15 cellular contexts compared by ENCODE assay signal in genomic region chr18:60446821-60447220, GRCh38.
DNase-seq lines count a peak whose midpoint lies in the region; TF ChIP-seq lines count a peak whose summit lies in the region.
"Had no signal": no experiment of that assay in that cellular context is flagged by ENCODE, and none has a peak within 500 bp of the region (broad histone marks: within the 10 kb centered on the region; RNA-seq: fewer than 3 reads in every experiment).

No MANE protein-coding gene starts in this region.

- no peaks in the 10 kb centered on the region for H3K4me1 ChIP-seq in endodermal cell (ENCODE audit: control insufficient read depth, insufficient read depth, low read length)

- 89 to 96% methylated on average over 3 to 5 of the region's 5 CpGs for WGBS in endodermal cell (ENCODE audit: insufficient coverage in 1 of 2, insufficient read length in 1 of 2), 2 experiments

- no peak for TF ChIP-seq CTCF in endodermal cell (conservative IDR thresholded peaks at IDR 0.05)

- no peaks in the 10 kb centered on the region for H3K27me3 ChIP-seq in endodermal cell (ENCODE audit: control insufficient read depth, insufficient read depth, low read length, poor library complexity, severe bottlenecking)
- H3K27me3 ChIP-seq: cardiac muscle cell had no signal

- no peak overlapping the region for H3K4me3 ChIP-seq in endodermal cell (ENCODE audit: low read length)
- no peak overlapping the region for H3K4me3 ChIP-seq in skeletal muscle cell (ENCODE audit: low read depth, low read length)
- H3K4me3 ChIP-seq: cardiac muscle cell, SK-N-MC had no signal

- no peak overlapping the region for H3K9ac ChIP-seq in endodermal cell (ENCODE audit: extremely low read depth, low read length, poor library complexity, severe bottlenecking)

- H3K27me3 Mint-ChIP-seq in endodermal cell (ENCODE audit: insufficient read depth), result no peaks in the 10 kb centered on the region
- H3K27me3 Mint-ChIP-seq: activated CD4-positive, alpha-beta T cell treated with anti-CD3 and anti-CD28 coated beads, Interleukin-2, amount 10 ng/mL, durations not matched to agents 7 days and 5 days; effector memory CD8-positive, alpha-beta T cell had no signal

- DNase-seq in LHCN-M2 (ENCODE audit: low read depth), result peak; percentile 87
- peak; percentile 76 for DNase-seq in NCI-H510A treated with DMSO at 0.1 percent for 48 hours (lab: John Stamatoyannopoulos, UW)
- peak; percentile 48 for DNase-seq in endodermal cell
- peak; percentile 58 for DNase-seq in skeletal muscle cell (ENCODE audit: low read depth)
- no peak for DNase-seq in DMS53 treated with DMSO at 0.1 percent for 48 hours (lab: John Stamatoyannopoulos, UW; ENCODE audit: unreplicated experiment)
- DNase-seq in activated T-cell treated with anti-CD3 and anti-CD28 coated beads for 4 hours, result no peak
- no peak for DNase-seq in T-helper 1 cell
- DNase-seq: activated CD4-positive, alpha-beta T cell treated with anti-CD3 and anti-CD28 coated beads, Interleukin-2, amount 10 ng/mL, durations not matched to agents 7 days and 5 days; C1 segment of cervical spinal cord; DND-41; effector memory CD8-positive, alpha-beta T cell; naive B cell had no signal

- no peaks in the 10 kb centered on the region for H3K36me3 ChIP-seq in endodermal cell (ENCODE audit: control insufficient read depth, insufficient read depth, low read length)
- H3K36me3 ChIP-seq: cardiac muscle cell had no signal

- H3K4me1 Mint-ChIP-seq in endodermal cell, result no peaks in the 10 kb centered on the region
- H3K4me1 Mint-ChIP-seq: activated CD4-positive, alpha-beta T cell treated with anti-CD3 and anti-CD28 coated beads, Interleukin-2, amount 10 ng/mL, durations not matched to agents 7 days and 5 days; naive B cell had no signal

- no peak overlapping the region for H3K27ac ChIP-seq in endodermal cell (ENCODE audit: low read depth, low read length)
- H3K27ac ChIP-seq: cardiac muscle cell, SK-N-MC had no signal

- no peaks in the 10 kb centered on the region for H3K36me3 Mint-ChIP-seq in endodermal cell (ENCODE audit: low read depth)
- H3K36me3 Mint-ChIP-seq: activated naive CD4-positive, alpha-beta T cell treated with anti-CD3 and anti-CD28 coated beads, Interleukin-2, amount 50 U/mL, for 72 hours; naive B cell had no signal

- H3K9me3 Mint-ChIP-seq in endodermal cell, result no peaks in the 10 kb centered on the region
- H3K9me3 Mint-ChIP-seq: activated CD4-positive, alpha-beta T cell treated with anti-CD3 and anti-CD28 coated beads, Interleukin-2, amount 10 ng/mL, durations not matched to agents 7 days and 5 days had no signal

- H3K9me3 ChIP-seq in endodermal cell (ENCODE audit: control insufficient read depth, low read length), result no peaks in the 10 kb centered on the region

- H3K4me3 Mint-ChIP-seq in endodermal cell, result no peak overlapping the region
- H3K4me3 Mint-ChIP-seq: activated CD4-positive, alpha-beta T cell treated with anti-CD3 and anti-CD28 coated beads, Interleukin-2, amount 10 ng/mL, durations not matched to agents 7 days and 5 days; effector memory CD8-positive, alpha-beta T cell; naive B cell had no signal

- H3K27ac Mint-ChIP-seq in endodermal cell, result no peak overlapping the region
- H3K27ac Mint-ChIP-seq: activated CD4-positive, alpha-beta T cell treated with anti-CD3 and anti-CD28 coated beads, Interleukin-2, amount 10 ng/mL, durations not matched to agents 7 days and 5 days; activated naive CD4-positive, alpha-beta T cell treated with anti-CD3 and anti-CD28 coated beads, Interleukin-2, amount 50 U/mL, for 72 hours; effector memory CD8-positive, alpha-beta T cell; naive B cell had no signal

Comparison
In these comparisons a context has a peak if more than half of its experiments do, and no peak if none do; other contexts are left out.
1. DNase-seq: peak in LHCN-M2 (single experiment), NCI-H510A treated with DMSO at 0.1 percent for 48 hours (single experiment), endodermal cell (single experiment) and skeletal muscle cell (single experiment); none in DMS53 treated with DMSO at 0.1 percent for 48 hours (single experiment), activated T-cell treated with anti-CD3 and anti-CD28 coated beads for 4 hours (single experiment) and T-helper 1 cell (0 of 5).